10 cellular contexts compared by ENCODE assay signal in genomic region chr9:136587944-136588662, GRCh38. TPM values are rescaled to one million over a fixed set of nuclear protein-coding genes. Genes with fewer than 3 reads are reported as not detected.
DNase-seq lines count a peak whose midpoint lies in the region; ATAC-seq and TF ChIP-seq lines count a peak whose summit lies in the region.
"Had no signal": no experiment of that assay in that cellular context is flagged by ENCODE, and none has a peak within 500 bp of the region (broad histone marks: within the 10 kb centered on the region; RNA-seq: fewer than 3 reads in every experiment).

No MANE protein-coding gene starts in this region.

- in situ Hi-C loops in GM13976 (cut with MboI; ENCODE audit: low sequenced_read_pairs, unreplicated experiment), result no loop called here

- peaks cover 0 to 100% (median 49%) of the 10 kb centered on the region in 4 donors for H3K4me1 ChIP-seq in tibial nerve

- no peaks in the 10 kb centered on the region for H3K36me3 ChIP-seq in tibial nerve

- TF ChIP-seq CTCF in tibial nerve (IDR thresholded peaks at IDR 0.05), result no peak
- no peak for TF ChIP-seq CTCF in GM13976 (IDR thresholded peaks at IDR 0.05; ENCODE audit: borderline replicate concordance, control extremely low read depth, extremely low read depth, insufficient read depth, missing control alignments)

- peaks cover 4% of the 10 kb centered on the region for H3K27me3 Mint-ChIP-seq in activated naive CD4-positive, alpha-beta T cell treated with anti-CD3 and anti-CD28 coated beads, Interleukin-2, amount 10 ng/mL, durations not matched to agents 7 days and 5 days

- WGBS in tibial nerve, 2 donors, result 7 to 9% methylated on average over 14 to 15 of the region's 22 CpGs

- TF ChIP-seq POLR2A in tibial nerve (IDR thresholded peaks at IDR 0.05), result no peak

- no peaks in the 10 kb centered on the region for H3K9me3 Mint-ChIP-seq in activated naive CD4-positive, alpha-beta T cell treated with anti-CD3 and anti-CD28 coated beads, Interleukin-2, amount 10 ng/mL, durations not matched to agents 7 days and 5 days

- no peak for TF ChIP-seq EP300 in tibial nerve (IDR thresholded peaks at IDR 0.05)

- H3K27ac Mint-ChIP-seq in activated naive CD4-positive, alpha-beta T cell treated with anti-CD3 and anti-CD28 coated beads, Interleukin-2, amount 10 ng/mL, durations not matched to agents 7 days and 5 days, result no peak overlapping the region

- H3K27ac ChIP-seq in tibial nerve, result peak overlapping the region in 3 of 4 donors; percentile 29 to 78 (median 62)
- H3K27ac ChIP-seq: C4-2B had no signal

- peak overlapping the region in 1 of 4 donors; percentile 12 for H3K4me3 ChIP-seq in tibial nerve

- no peak for ATAC-seq in GM19455 (IDR thresholded peaks at IDR 0.05; ENCODE audit: unreplicated experiment)

- no peaks in the 10 kb centered on the region for H3K9me3 ChIP-seq in tibial nerve

- no peaks in the 10 kb centered on the region for H3K36me3 Mint-ChIP-seq in activated naive CD4-positive, alpha-beta T cell treated with anti-CD3 and anti-CD28 coated beads, Interleukin-2, amount 10 ng/mL, durations not matched to agents 7 days and 5 days

- H3K27me3 ChIP-seq in tibial nerve, result no peaks in the 10 kb centered on the region

- H3K4me3 Mint-ChIP-seq in activated naive CD4-positive, alpha-beta T cell treated with anti-CD3 and anti-CD28 coated beads, Interleukin-2, amount 10 ng/mL, durations not matched to agents 7 days and 5 days, result no peak overlapping the region

- H3K4me1 Mint-ChIP-seq in activated naive CD4-positive, alpha-beta T cell treated with anti-CD3 and anti-CD28 coated beads, Interleukin-2, amount 10 ng/mL, durations not matched to agents 7 days and 5 days, result peaks cover 14% of the 10 kb centered on the region

- peak; percentile 41 for DNase-seq in activated naive CD4-positive, alpha-beta T cell treated with anti-CD3 and anti-CD28 coated beads, Interleukin-2, amount 10 ng/mL, durations not matched to agents 7 days and 5 days
- DNase-seq in activated naive CD4-positive, alpha-beta T cell treated with anti-CD3 and anti-CD28 coated beads, Interleukin-2, amount 50 U/mL, for 16 hours, result no peak
- DNase-seq in activated CD4-positive, alpha-beta T cell treated with anti-CD3 and anti-CD28 coated beads, Interleukin-2, amount 50 U/mL, for 1 hour, result peak; percentile 16
- peak; percentile 83 for DNase-seq in iPS-NIHi7 (ENCODE audit: extremely low spot score)
- DNase-seq in tibial nerve (ENCODE audit: low spot score in 2 of 2), result no peak
- no peak for DNase-seq in D341Med (ENCODE audit: low spot score)
- DNase-seq in GM13976 (ENCODE audit: low spot score), result no peak
- DNase-seq: central memory CD4-positive, alpha-beta T cell had no signal

- CTCF ChIA-PET in activated naive CD4-positive, alpha-beta T cell treated with anti-CD3 and anti-CD28 coated beads, Interleukin-2, amount 10 ng/mL, durations not matched to agents 7 days and 5 days (lab: Charles Lee), result no interaction called here

RNA-seq across cellular contexts. Expression of gene NOTCH1, which starts 42.3 kb away (rescaled TPM):
- 10 to 100 TPM; 29.3 to 65.4 (median 41.5) TPM for total RNA-seq in tibial nerve

Comparison
In these comparisons a context has a peak if more than half of its experiments do, and no peak if none do; other contexts are left out.
1. DNase-seq: peak in activated naive CD4-positive, alpha-beta T cell treated with anti-CD3 and anti-CD28 coated beads, Interleukin-2, amount 10 ng/mL, durations not matched to agents 7 days and 5 days (single experiment), activated CD4-positive, alpha-beta T cell treated with anti-CD3 and anti-CD28 coated beads, Interleukin-2, amount 50 U/mL, for 1 hour (single experiment) and iPS-NIHi7 (single experiment); none in activated naive CD4-positive, alpha-beta T cell treated with anti-CD3 and anti-CD28 coated beads, Interleukin-2, amount 50 U/mL, for 16 hours (single experiment), tibial nerve (0 of 2), D341Med (single experiment) and GM13976 (single experiment).